Comparison of ENCODE assay signal across 2 cellular contexts in genomic region chr2:20567926-20568179, GRCh38.
TF ChIP-seq lines count a peak whose summit lies in the region.

No MANE protein-coding gene starts in this region.

TF ChIP-seq in HepG2, 621 proteins besides CTCF, POLR2A, EP300 and RAD21:
- peak; percentile 12; the same call in 1 of the 2 replicates for TF ChIP-seq NR2C2 (CRISPR knock-in tag; IDR thresholded peaks at IDR 0.05; ENCODE audit: borderline replicate concordance)
- TF ChIP-seq ZNF687 (CRISPR knock-in tag; IDR thresholded peaks at IDR 0.05), result peak; percentile 7; the same call in 1 of the 2 replicates
- TF ChIP-seq AHR (CRISPR knock-in tag; IDR thresholded peaks at IDR 0.05), result no peak

TF ChIP-seq in endothelial cell of umbilical vein, 7 proteins besides CTCF, POLR2A, EP300 and RAD21:
- TF ChIP-seq POLR2AphosphoS5 (IDR thresholded peaks at IDR 0.05; ENCODE audit: insufficient read depth, low read depth, low read length) (no peak), FOS (IDR thresholded peaks at IDR 0.05; ENCODE audit: borderline replicate concordance, insufficient read depth, low read length) (no peak), GATA2 (IDR thresholded peaks at IDR 0.05; ENCODE audit: insufficient read depth, insufficient read length, low read depth, low read length) (no peak), JUN (IDR thresholded peaks at IDR 0.05; ENCODE audit: borderline replicate concordance, insufficient read depth, insufficient read length, low read depth) (no peak), MYC (IDR thresholded peaks at IDR 0.05; ENCODE audit: low read depth, low read length) (no peak), MAX (IDR thresholded peaks at IDR 0.05; ENCODE audit: insufficient read depth, insufficient read length) (no peak), EZH2 (IDR thresholded peaks at IDR 0.05; ENCODE audit: borderline replicate concordance, low read depth, low read length, severe bottlenecking) (no peak)
